Comparison of ENCODE assay signal across 9 cellular contexts in the genomic region with DNA sequence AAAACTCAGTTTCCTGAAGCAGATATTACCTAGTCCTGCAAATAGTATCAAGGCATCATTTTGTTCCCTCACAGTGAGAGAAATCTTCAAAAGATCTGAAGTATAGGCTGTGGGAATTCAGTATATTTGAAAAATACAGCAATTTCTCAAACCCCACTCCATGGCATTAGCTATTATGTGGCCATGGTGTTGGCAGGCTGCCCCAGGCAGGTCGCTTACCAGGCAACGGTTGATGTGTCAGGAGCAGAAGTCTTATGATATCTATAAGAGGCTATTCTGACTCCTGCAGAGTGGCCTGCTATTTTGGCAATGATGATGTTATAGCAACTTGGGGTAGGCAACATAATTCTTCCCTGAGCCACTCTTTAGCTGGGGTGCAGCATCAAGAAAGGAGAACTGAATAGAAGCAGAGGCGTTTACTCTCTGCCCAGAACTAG.
DNase-seq lines count a peak whose midpoint lies in the region; ATAC-seq, FAIRE-seq and TF ChIP-seq lines count a peak whose summit lies in the region.
"Had no signal": no experiment of that assay in that cellular context is flagged by ENCODE, and none has a peak within 500 bp of the region (broad histone marks: within the 10 kb centered on the region; RNA-seq: fewer than 3 reads in every experiment).

No MANE protein-coding gene starts in this region.

- no peak for TF ChIP-seq CTCF in SK-N-SH (IDR thresholded peaks at IDR 0.05)

- no peak overlapping the region for H3K9ac ChIP-seq in SK-N-SH

- peak; percentile 4 for DNase-seq in SK-N-SH
- DNase-seq in activated naive CD4-positive, alpha-beta T cell treated with anti-CD3 and anti-CD28 coated beads, Interleukin-2, amount 50 U/mL, for 72 hours (ENCODE audit: low spot score in 2 of 2) = no peak
- DNase-seq in amniotic stem cell (lab: John Stamatoyannopoulos, UW) = no peak
- no peak for DNase-seq in HEK293T (ENCODE audit: extremely low spot score)
- DNase-seq in small intestine = no peak

- H3K79me2 ChIP-seq in SK-N-SH (ENCODE audit: insufficient read depth) = no peaks in the 10 kb centered on the region

- H3K4me3 ChIP-seq in SK-N-SH (ENCODE audit: low read depth in 2 of 2, low read length in 1 of 2) = no peak overlapping the region
- H3K4me3 ChIP-seq in small intestine (ENCODE audit: low read depth in 1 of 2, low read length in 2 of 2) = no peak overlapping the region

- H3K27me3 ChIP-seq in SK-N-SH (ENCODE audit: insufficient read depth) = no peaks in the 10 kb centered on the region
- no peaks in the 10 kb centered on the region for H3K27me3 ChIP-seq in small intestine (ENCODE audit: control insufficient read depth in 2 of 2, insufficient read depth in 2 of 2, low read length in 2 of 2)

- H3K9me3 ChIP-seq in SK-N-SH = no peaks in the 10 kb centered on the region
- H3K9me3 ChIP-seq in small intestine (ENCODE audit: control insufficient read depth, low read depth) = no peaks in the 10 kb centered on the region

- FAIRE-seq in islet of Langerhans (lab: Jason Lieb, UNC) = peak; percentile 78
- FAIRE-seq in small intestine (lab: Jason Lieb, UNC) = no peak
- FAIRE-seq: endothelial cell of umbilical vein had no signal

- POLR2A ChIA-PET in SK-N-SH (lab: Yijun Ruan, JAX) (no interaction called here), HEK293T (lab: Yijun Ruan, JAX) (no interaction called here)

- H3K27ac Mint-ChIP-seq in activated naive CD4-positive, alpha-beta T cell treated with anti-CD3 and anti-CD28 coated beads, Interleukin-2, amount 50 U/mL, for 72 hours = no peak overlapping the region

- H4K20me1 ChIP-seq in SK-N-SH (ENCODE audit: insufficient read depth) = no peaks in the 10 kb centered on the region

- 69% methylated on average over 3 of the region's 3 CpGs for WGBS in SK-N-SH (ENCODE audit: low lambda C conversion rate)
- WGBS in small intestine, 3 donors = 66 to 75% (median 71%) methylated on average over 3 of the region's 3 CpGs

- H3K4me2 ChIP-seq in SK-N-SH = no peak overlapping the region

- CTCF ChIA-PET in SK-N-SH (lab: Yijun Ruan, JAX) = no interaction called here
- CTCF ChIA-PET in HEK293T (lab: Yijun Ruan, JAX) = no interaction called here

- TF ChIP-seq EP300 in SK-N-SH (IDR thresholded peaks at IDR 0.05; ENCODE audit: borderline replicate concordance in 1 of 2, low read depth in 1 of 2, low read length in 1 of 2) = no peak

- H2AFZ ChIP-seq in SK-N-SH (ENCODE audit: low read depth) = no peak overlapping the region

- no peaks in the 10 kb centered on the region for H3K9me2 ChIP-seq in SK-N-SH

- no peaks in the 10 kb centered on the region for H3F3A ChIP-seq in SK-N-SH (replicated peaks; ENCODE audit: insufficient read depth)

- no peaks in the 10 kb centered on the region for H3K36me3 ChIP-seq in SK-N-SH (replicated peaks in 1 of 2; ENCODE audit: control insufficient read depth in 1 of 2, insufficient read depth in 2 of 2, low read length in 1 of 2)
- no peaks in the 10 kb centered on the region for H3K36me3 ChIP-seq in small intestine (ENCODE audit: control insufficient read depth in 2 of 2, insufficient read depth in 2 of 2, low read length in 2 of 2)

- TF ChIP-seq RAD21 in SK-N-SH (IDR thresholded peaks at IDR 0.05; ENCODE audit: low read length) = no peak

- H3K4me1 ChIP-seq in SK-N-SH (ENCODE audit: control insufficient read depth in 1 of 2, insufficient read depth in 2 of 2, low read depth in 1 of 2, low read length in 1 of 2) (peaks cover 0 to 2% of the 10 kb centered on the region in 2 experiments; a peak in 2 of 4 replicates), small intestine (ENCODE audit: control insufficient read depth in 2 of 2, insufficient read depth in 1 of 2, low read depth in 1 of 2, low read length in 1 of 2) (peaks cover 0 to 3% of the 10 kb centered on the region in 2 donors)

- H3K36me3 Mint-ChIP-seq in activated naive CD4-positive, alpha-beta T cell treated with anti-CD3 and anti-CD28 coated beads, Interleukin-2, amount 50 U/mL, for 72 hours = peaks cover 0 to 5% of the 10 kb centered on the region in 2 donors

- peak; percentile 36 for ATAC-seq in GM18870 (IDR thresholded peaks at IDR 0.05; ENCODE audit: unreplicated experiment)
- ATAC-seq in HG02981 (IDR thresholded peaks at IDR 0.05; ENCODE audit: unreplicated experiment) = peak; percentile 55
- ATAC-seq in activated naive CD4-positive, alpha-beta T cell treated with anti-CD3 and anti-CD28 coated beads, Interleukin-2, amount 50 U/mL, for 72 hours = no peak

- H3K27ac ChIP-seq in SK-N-SH (ENCODE audit: low read depth in 2 of 2, low read length in 1 of 2) (no peak overlapping the region), small intestine (ENCODE audit: low read depth in 1 of 2, low read length in 1 of 2) (peak overlapping the region in 1 of 2 donors; percentile 84)

- H3K9me3 Mint-ChIP-seq in activated naive CD4-positive, alpha-beta T cell treated with anti-CD3 and anti-CD28 coated beads, Interleukin-2, amount 50 U/mL, for 72 hours = peaks cover 9 to 19% of the 10 kb centered on the region in 2 donors

TF ChIP-seq in SK-N-SH, 30 proteins besides CTCF, POLR2A, EP300 and RAD21 (continues in another document):
- TF ChIP-seq RFX5 (IDR thresholded peaks at IDR 0.05; ENCODE audit: low read length) (no peak), POLR2AphosphoS5 (IDR thresholded peaks at IDR 0.05; ENCODE audit: low read depth, low read length) (no peak), CHD2 (IDR thresholded peaks at IDR 0.05; ENCODE audit: low read length, partially characterized antibody) (no peak), MXI1 (IDR thresholded peaks at IDR 0.05; ENCODE audit: low read depth, low read length) (no peak), NRF1 (IDR thresholded peaks at IDR 0.05; ENCODE audit: low read depth, low read length) (no peak), YY1 (IDR thresholded peaks at IDR 0.05; ENCODE audit: low read depth) (no peak), JUND (IDR thresholded peaks at IDR 0.05) (no peak), GABPA (IDR thresholded peaks at IDR 0.05; ENCODE audit: low read depth) (no peak), TEAD4 (IDR thresholded peaks at IDR 0.05; ENCODE audit: borderline replicate concordance, insufficient read depth) (no peak), TCF12 (IDR thresholded peaks at IDR 0.05) (no peak), ELF1 (IDR thresholded peaks at IDR 0.05) (no peak), FOXM1 (IDR thresholded peaks at IDR 0.05; ENCODE audit: low read depth) (no peak), USF2 (IDR thresholded peaks at IDR 0.05; ENCODE audit: borderline replicate concordance, low read depth, low read length) (no peak), NFIC (IDR thresholded peaks at IDR 0.05; ENCODE audit: borderline replicate concordance) (no peak), EZH2phosphoT487 (IDR thresholded peaks at IDR 0.05; ENCODE audit: borderline replicate concordance, low read depth) (no peak), RXRA (IDR thresholded peaks at IDR 0.05; ENCODE audit: borderline replicate concordance, low read depth) (no peak)

TF ChIP-seq in HEK293T, 16 proteins besides CTCF, POLR2A, EP300 and RAD21:
- TF ChIP-seq HDGF (IDR thresholded peaks at IDR 0.05; ENCODE audit: borderline replicate concordance) = no peak
- no peak for TF ChIP-seq FOXM1 (IDR thresholded peaks at IDR 0.05; ENCODE audit: borderline replicate concordance)
- TF ChIP-seq FOXA1 (IDR thresholded peaks at IDR 0.05) = no peak
- TF ChIP-seq SUZ12 (IDR thresholded peaks at IDR 0.05) = no peak
- TF ChIP-seq TARDBP (IDR thresholded peaks at IDR 0.05) = no peak
- TF ChIP-seq PKNOX1 (IDR thresholded peaks at IDR 0.05) = no peak
- TF ChIP-seq CTBP1 (IDR thresholded peaks at IDR 0.05; ENCODE audit: borderline replicate concordance) = no peak
- TF ChIP-seq BHLHE40 (IDR thresholded peaks at IDR 0.05; ENCODE audit: borderline replicate concordance) = no peak
- TF ChIP-seq LEF1 (IDR thresholded peaks at IDR 0.05; ENCODE audit: borderline replicate concordance) = no peak

Comparison
In these comparisons a context has a peak if more than half of its experiments do, and no peak if none do; other contexts are left out.
1. ATAC-seq: peak in GM18870 (single experiment) and HG02981 (single experiment); none in activated naive CD4-positive, alpha-beta T cell treated with anti-CD3 and anti-CD28 coated beads, Interleukin-2, amount 50 U/mL, for 72 hours (0 of 2).